1 cellular context compared by ENCODE assay signal in genomic region chr17:49146620-49147306, GRCh38.
TF ChIP-seq lines count a peak whose summit lies in the region.

No MANE protein-coding gene starts in this region.

TF ChIP-seq in HCT116, 20 proteins besides CTCF, POLR2A, EP300 and RAD21 (continued from another document):
- TF ChIP-seq REST (IDR thresholded peaks at IDR 0.05; ENCODE audit: low read depth) (no peak), ATF3 (IDR thresholded peaks at IDR 0.05) (peak; percentile 61; the same call in 1 of the 2 replicates), TCF7L2 (IDR thresholded peaks at IDR 0.05; ENCODE audit: borderline replicate concordance, extremely low read depth, insufficient read depth, insufficient read length) (peak; percentile 25), POLR2AphosphoS5 (IDR thresholded peaks at IDR 0.05; ENCODE audit: low read depth, low read length) (no peak; the same call in 1 of the 2 replicates), CEBPB (IDR thresholded peaks at IDR 0.05; ENCODE audit: low read depth) (peak; percentile 72), ZNF274 (IDR thresholded peaks at IDR 0.05; ENCODE audit: low read depth, low read length) (no peak), SP1 (IDR thresholded peaks at IDR 0.05; ENCODE audit: low read depth) (peak; percentile 70), ZBTB33 (IDR thresholded peaks at IDR 0.05; ENCODE audit: extremely low read depth, insufficient replicate concordance, low read length) (no peak), ELF1 (IDR thresholded peaks at IDR 0.05; ENCODE audit: borderline replicate concordance, low read depth) (no peak)
